ENCODE assay signal across 8 cellular contexts in the genomic region with DNA sequence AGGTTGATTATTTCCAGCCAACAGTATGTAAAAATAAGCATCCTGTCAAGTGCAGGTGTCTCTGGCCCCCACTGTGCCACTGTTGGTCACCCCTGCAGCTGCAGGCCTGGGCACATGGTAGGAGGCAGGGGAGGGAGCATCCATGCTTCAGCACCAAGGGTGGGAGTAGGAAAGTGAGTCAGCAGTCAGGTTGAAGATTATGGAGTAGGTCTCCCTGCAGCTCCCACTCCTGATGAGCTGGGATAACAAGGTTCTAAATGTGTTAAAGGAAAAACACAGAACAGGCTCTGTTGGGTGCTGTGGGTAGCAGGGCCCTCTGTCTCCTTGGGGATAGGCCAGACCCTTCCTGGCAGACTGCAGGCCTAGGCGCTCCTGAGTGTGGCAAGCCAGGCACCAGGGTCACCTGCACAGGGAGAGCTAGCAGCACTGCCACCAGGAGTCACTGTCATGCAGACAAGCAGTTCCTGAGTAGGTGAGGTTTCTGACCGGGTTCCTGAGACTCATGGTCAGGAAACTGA. TPM values are rescaled to one million over a fixed set of nuclear protein-coding genes. Genes with fewer than 3 reads are reported as not detected.
DNase-seq lines count a peak whose midpoint lies in the region; ATAC-seq and TF ChIP-seq lines count a peak whose summit lies in the region.

No MANE protein-coding gene starts in this region.

- H3K4me3 Mint-ChIP-seq in activated CD8-positive, alpha-beta T cell treated with anti-CD3 and anti-CD28 coated beads for 36 hours = no peak overlapping the region
- H3K4me3 Mint-ChIP-seq in T-helper 2 cell treated with Interferon-gamma antibody and Interleukin-4, amounts not matched to agents 5 μg/mL and 100 μg/mL, for 36 hours = no peak overlapping the region

- in situ Hi-C loops in KBM-7 (cut with MboI; ENCODE audit: low pct_unique_long_range_greater_than_20kb, low sequenced_read_pairs) = no loop called here

- no peaks in the 10 kb centered on the region for H3K27me3 Mint-ChIP-seq in activated CD8-positive, alpha-beta T cell treated with anti-CD3 and anti-CD28 coated beads for 36 hours
- no peaks in the 10 kb centered on the region for H3K27me3 Mint-ChIP-seq in T-helper 2 cell treated with Interferon-gamma antibody and Interleukin-4, amounts not matched to agents 5 μg/mL and 100 μg/mL, for 36 hours (ENCODE audit: low read depth)

- peaks cover 19% of the 10 kb centered on the region for H3K36me3 Mint-ChIP-seq in activated CD8-positive, alpha-beta T cell treated with anti-CD3 and anti-CD28 coated beads for 36 hours (ENCODE audit: low read depth)
- peaks cover 18% of the 10 kb centered on the region for H3K36me3 Mint-ChIP-seq in T-helper 2 cell treated with Interferon-gamma antibody and Interleukin-4, amounts not matched to agents 5 μg/mL and 100 μg/mL, for 36 hours (ENCODE audit: low read depth)

- peaks cover 39% of the 10 kb centered on the region for H3K4me1 Mint-ChIP-seq in activated CD8-positive, alpha-beta T cell treated with anti-CD3 and anti-CD28 coated beads for 36 hours (ENCODE audit: low read depth)
- H3K4me1 Mint-ChIP-seq in T-helper 2 cell treated with Interferon-gamma antibody and Interleukin-4, amounts not matched to agents 5 μg/mL and 100 μg/mL, for 36 hours (ENCODE audit: low read depth) = peaks cover 20% of the 10 kb centered on the region

- DNase-seq in AG04450 (ENCODE audit: low read depth, low spot score) (no peak), left kidney (ENCODE audit: low read depth, low spot score) (peak; percentile 29), DMS79 treated with DMSO at 0.1 percent for 48 hours (lab: John Stamatoyannopoulos, UW) (no peak), KBM-7 (no peak)
- DNase-seq in activated CD8-positive, alpha-beta T cell treated with anti-CD3 and anti-CD28 coated beads for 36 hours = peak; percentile 33
- no peak for DNase-seq in T-helper 2 cell treated with Interferon-gamma antibody and Interleukin-4, amounts not matched to agents 5 μg/mL and 100 μg/mL, for 36 hours (ENCODE audit: low spot score)

- TF ChIP-seq CTCF in AG04450 (IDR thresholded peaks at IDR 0.05; ENCODE audit: low read depth, low read length) = peak; percentile 11; the same call in 1 of the 2 replicates
- TF ChIP-seq CTCF in activated CD8-positive, alpha-beta T cell treated with anti-CD3 and anti-CD28 coated beads for 36 hours (IDR thresholded peaks at IDR 0.05) = no peak

- no peaks in the 10 kb centered on the region for H3K9me3 ChIP-seq in AG04450 (ENCODE audit: control insufficient read depth, insufficient read depth, low read length)

- CTCF ChIA-PET in AG04450 (lab: Charles Lee) = no interaction called here
- CTCF ChIA-PET in activated CD8-positive, alpha-beta T cell treated with anti-CD3 and anti-CD28 coated beads for 36 hours (lab: Charles Lee) = interaction anchor here (0.8 to 1.3 kb wide), 3 partner anchors 34 to 46 kb away, joined by 3 read pairs; no protein-coding TSS in a partner anchor

- no peaks in the 10 kb centered on the region for H3K9me3 Mint-ChIP-seq in activated CD8-positive, alpha-beta T cell treated with anti-CD3 and anti-CD28 coated beads for 36 hours
- H3K9me3 Mint-ChIP-seq in T-helper 2 cell treated with Interferon-gamma antibody and Interleukin-4, amounts not matched to agents 5 μg/mL and 100 μg/mL, for 36 hours = no peaks in the 10 kb centered on the region

- intact Hi-C loops in activated CD8-positive, alpha-beta T cell treated with anti-CD3 and anti-CD28 coated beads for 36 hours (cut with micrococcal nuclease) = no loop called here

- H3K27ac Mint-ChIP-seq in activated CD8-positive, alpha-beta T cell treated with anti-CD3 and anti-CD28 coated beads for 36 hours = no peak overlapping the region
- H3K27ac Mint-ChIP-seq in T-helper 2 cell treated with Interferon-gamma antibody and Interleukin-4, amounts not matched to agents 5 μg/mL and 100 μg/mL, for 36 hours = no peak overlapping the region

- ATAC-seq in GM18861 (IDR thresholded peaks at IDR 0.05; ENCODE audit: unreplicated experiment) (peak; percentile 84), HG03432 (IDR thresholded peaks at IDR 0.05; ENCODE audit: unreplicated experiment) (peak; percentile 73)
- peak; percentile 60 for ATAC-seq in activated CD8-positive, alpha-beta T cell treated with anti-CD3 and anti-CD28 coated beads for 36 hours

- H3K27me3 ChIP-seq in AG04450 (ENCODE audit: control insufficient read depth, insufficient read depth, low read length) = no peaks in the 10 kb centered on the region

- H3K4me3 ChIP-seq in AG04450 (ENCODE audit: low read depth, low read length) = no peak overlapping the region

- no peak overlapping the region for H3K27ac ChIP-seq in AG04450 (ENCODE audit: low read depth, low read length)

- POLR2A ChIA-PET in AG04450 (lab: Yijun Ruan, JAX) = no interaction called here
- POLR2A ChIA-PET in activated CD8-positive, alpha-beta T cell treated with anti-CD3 and anti-CD28 coated beads for 36 hours (lab: Charles Lee) = no interaction called here

RNA-seq across cellular contexts. Expression of a gene that starts 59.3 kb away (rescaled TPM):
- 61.4 and 77.0 TPM in 2 replicates for polyA plus RNA-seq in AG04450 (2011; rRNA removed)
- 76.7 and 85.1 TPM in 2 replicates for polyA minus RNA-seq in AG04450 (2011; rRNA and poly(A)+ RNA removed)
- total RNA-seq in activated CD8-positive, alpha-beta T cell treated with anti-CD3 and anti-CD28 coated beads for 36 hours = 100 to 1,000 TPM; 102 to 107 TPM

Comparison
In these comparisons a context has a peak if more than half of its experiments do, and no peak if none do; other contexts are left out.
1. DNase-seq: peak in activated CD8-positive, alpha-beta T cell treated with anti-CD3 and anti-CD28 coated beads for 36 hours (single experiment) and left kidney (single experiment); none in AG04450 (single experiment), DMS79 treated with DMSO at 0.1 percent for 48 hours (single experiment), KBM-7 (single experiment) and T-helper 2 cell treated with Interferon-gamma antibody and Interleukin-4, amounts not matched to agents 5 μg/mL and 100 μg/mL, for 36 hours (single experiment).
2. Peak in every context shown above with its lines, with median percentiles within 50 percentile points of each other: ATAC-seq.